8 cellular contexts compared by ENCODE assay signal in genomic region chr17:17809527-17810373, GRCh38. TPM values are rescaled to one million over a fixed set of nuclear protein-coding genes. Genes with fewer than 3 reads are reported as not detected.
DNase-seq lines count a peak whose midpoint lies in the region; ATAC-seq and TF ChIP-seq lines count a peak whose summit lies in the region.

No MANE protein-coding gene starts in this region.

- no peak for ATAC-seq in GM21447 (IDR thresholded peaks at IDR 0.05; ENCODE audit: unreplicated experiment)
- ATAC-seq in GM18858 (IDR thresholded peaks at IDR 0.05; ENCODE audit: unreplicated experiment), result no peak

- H3K4me3 ChIP-seq in foreskin fibroblast (ENCODE audit: low read depth in 1 of 2, low read length in 2 of 2), result no peak overlapping the region

- POLR2A ChIA-PET in RWPE1 (lab: Yijun Ruan, JAX; ENCODE audit: low non-redundant PET), result interaction anchor here (0.8 kb wide), 1 partner anchor 28 kb away, joined by 3 read pairs; no protein-coding TSS in a partner anchor

- H3K9me3 Mint-ChIP-seq in neural crest cell, result no peaks in the 10 kb centered on the region

- peaks cover 32% of the 10 kb centered on the region for H3K27me3 Mint-ChIP-seq in neural crest cell (ENCODE audit: low read depth)

- TF ChIP-seq CTCF in RWPE1 (conservative IDR thresholded peaks at IDR 0.05; ENCODE audit: low read depth) (no peak), foreskin fibroblast (IDR thresholded peaks at IDR 0.05; ENCODE audit: low read depth, low read length) (no peak), neural crest cell (conservative IDR thresholded peaks at IDR 0.05) (no peak)

- peak; percentile 66 for DNase-seq in AG08395 (ENCODE audit: low spot score)
- no peak for DNase-seq in RWPE1 (ENCODE audit: low spot score)
- DNase-seq in foreskin fibroblast, result peak; percentile 51 to 82
- peak; percentile 64 for DNase-seq in neural crest cell (ENCODE audit: low read depth, low spot score)
- no peak for DNase-seq in stimulated activated CD4-positive, alpha-beta T cell treated with anti-CD3 and anti-CD28 coated beads, Interleukin-2, amount 100 ng/mL, for 24 hours
- no peak for DNase-seq in HuH-7.5 (ENCODE audit: low spot score)

- H3K4me3 Mint-ChIP-seq in neural crest cell, result peak overlapping the region; percentile 80

- no peak overlapping the region for H3K27ac Mint-ChIP-seq in neural crest cell (ENCODE audit: unreplicated experiment)

- peak overlapping the region; percentile 97 for H3K27ac ChIP-seq in RWPE1

- CTCF ChIA-PET in RWPE1 (lab: Yijun Ruan, JAX), result interaction anchor here (0.6 kb wide), 2 partner anchors 41 to 129 kb away, joined by 3 read pairs; no protein-coding TSS in a partner anchor

- H3K4me1 Mint-ChIP-seq in neural crest cell, result peaks cover 46% of the 10 kb centered on the region

- peaks cover 12% of the 10 kb centered on the region for H3K36me3 Mint-ChIP-seq in neural crest cell (ENCODE audit: low read depth)

RNA-seq across cellular contexts. Expression of gene SREBF1, which starts 27.0 kb away (rescaled TPM):
- 128 and 132 TPM in 2 replicates for total RNA-seq in neural crest cell

Comparison
In these comparisons a context has a peak if more than half of its experiments do, and no peak if none do; other contexts are left out.
1. DNase-seq: peak in AG08395 (single experiment), foreskin fibroblast (2 of 2) and neural crest cell (single experiment); none in RWPE1 (single experiment), stimulated activated CD4-positive, alpha-beta T cell treated with anti-CD3 and anti-CD28 coated beads, Interleukin-2, amount 100 ng/mL, for 24 hours (0 of 2) and HuH-7.5 (single experiment).